ENCODE assay signal across 1 cellular context in the genomic region with DNA sequence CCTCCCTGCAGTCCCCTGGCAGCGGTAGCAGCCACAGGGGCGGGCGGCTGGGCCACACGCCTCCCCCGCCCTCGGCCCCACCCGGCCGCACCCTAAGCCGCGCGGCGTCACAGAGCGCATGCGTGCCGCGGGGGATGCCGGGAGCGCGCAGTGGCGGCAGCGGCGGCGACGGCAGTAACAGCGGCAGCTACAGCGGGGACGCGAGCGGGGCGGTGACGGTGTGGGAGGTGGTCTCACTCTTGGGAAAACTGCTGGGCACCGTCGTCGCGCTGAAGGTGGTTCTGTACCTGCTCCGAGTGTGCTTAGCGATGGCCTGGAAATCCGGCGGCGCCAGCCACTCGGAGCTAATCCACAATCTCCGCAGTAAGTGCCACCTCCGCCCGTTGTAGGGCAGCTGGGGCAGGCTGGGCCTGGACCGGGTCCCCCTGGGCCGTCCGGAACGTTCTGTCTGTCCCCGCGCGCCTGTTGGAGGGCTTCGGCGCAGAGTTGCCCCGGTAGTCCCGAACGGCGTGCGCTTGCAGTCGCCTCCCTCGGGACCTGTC.
TF ChIP-seq lines count a peak whose summit lies in the region.

Gene PCMT1 (plus strand): TSS at position 148 of the 542 bp plus-strand sequence. CDS start 161 bp downstream, at position 309.

TF ChIP-seq in HepG2, 621 proteins besides CTCF, POLR2A, EP300 and RAD21 (continued from another document and continues in another):
- TF ChIP-seq, protein P1, sequence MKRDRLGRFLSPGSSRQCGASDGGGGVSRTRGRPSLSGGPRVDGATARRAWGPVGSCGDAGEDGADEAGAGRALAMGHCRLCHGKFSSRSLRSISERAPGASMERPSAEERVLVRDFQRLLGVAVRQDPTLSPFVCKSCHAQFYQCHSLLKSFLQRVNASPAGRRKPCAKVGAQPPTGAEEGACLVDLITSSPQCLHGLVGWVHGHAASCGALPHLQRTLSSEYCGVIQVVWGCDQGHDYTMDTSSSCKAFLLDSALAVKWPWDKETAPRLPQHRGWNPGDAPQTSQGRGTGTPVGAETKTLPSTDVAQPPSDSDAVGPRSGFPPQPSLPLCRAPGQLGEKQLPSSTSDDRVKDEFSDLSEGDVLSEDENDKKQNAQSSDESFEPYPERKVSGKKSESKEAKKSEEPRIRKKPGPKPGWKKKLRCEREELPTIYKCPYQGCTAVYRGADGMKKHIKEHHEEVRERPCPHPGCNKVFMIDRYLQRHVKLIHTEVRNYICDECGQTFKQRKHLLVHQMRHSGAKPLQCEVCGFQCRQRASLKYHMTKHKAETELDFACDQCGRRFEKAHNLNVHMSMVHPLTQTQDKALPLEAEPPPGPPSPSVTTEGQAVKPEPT (CRISPR knock-in tag; IDR thresholded peaks at IDR 0.05; ENCODE audit: low read depth): no peak; the same call in 1 of the 2 replicates
- no peak for TF ChIP-seq ZNF614 (CRISPR knock-in tag; IDR thresholded peaks at IDR 0.05; ENCODE audit: borderline replicate concordance)
- peak; percentile 75; the same call in 1 of the 2 replicates for TF ChIP-seq CCDC6 (CRISPR knock-in tag; IDR thresholded peaks at IDR 0.05)
- peak; percentile 79; the same call in 1 of the 2 replicates for TF ChIP-seq ZBTB4 (CRISPR knock-in tag; IDR thresholded peaks at IDR 0.05; ENCODE audit: borderline replicate concordance)
- TF ChIP-seq ASH2L (IDR thresholded peaks at IDR 0.05; ENCODE audit: insufficient read length, low read depth, low read length): peak; percentile 88
- TF ChIP-seq, protein P2, sequence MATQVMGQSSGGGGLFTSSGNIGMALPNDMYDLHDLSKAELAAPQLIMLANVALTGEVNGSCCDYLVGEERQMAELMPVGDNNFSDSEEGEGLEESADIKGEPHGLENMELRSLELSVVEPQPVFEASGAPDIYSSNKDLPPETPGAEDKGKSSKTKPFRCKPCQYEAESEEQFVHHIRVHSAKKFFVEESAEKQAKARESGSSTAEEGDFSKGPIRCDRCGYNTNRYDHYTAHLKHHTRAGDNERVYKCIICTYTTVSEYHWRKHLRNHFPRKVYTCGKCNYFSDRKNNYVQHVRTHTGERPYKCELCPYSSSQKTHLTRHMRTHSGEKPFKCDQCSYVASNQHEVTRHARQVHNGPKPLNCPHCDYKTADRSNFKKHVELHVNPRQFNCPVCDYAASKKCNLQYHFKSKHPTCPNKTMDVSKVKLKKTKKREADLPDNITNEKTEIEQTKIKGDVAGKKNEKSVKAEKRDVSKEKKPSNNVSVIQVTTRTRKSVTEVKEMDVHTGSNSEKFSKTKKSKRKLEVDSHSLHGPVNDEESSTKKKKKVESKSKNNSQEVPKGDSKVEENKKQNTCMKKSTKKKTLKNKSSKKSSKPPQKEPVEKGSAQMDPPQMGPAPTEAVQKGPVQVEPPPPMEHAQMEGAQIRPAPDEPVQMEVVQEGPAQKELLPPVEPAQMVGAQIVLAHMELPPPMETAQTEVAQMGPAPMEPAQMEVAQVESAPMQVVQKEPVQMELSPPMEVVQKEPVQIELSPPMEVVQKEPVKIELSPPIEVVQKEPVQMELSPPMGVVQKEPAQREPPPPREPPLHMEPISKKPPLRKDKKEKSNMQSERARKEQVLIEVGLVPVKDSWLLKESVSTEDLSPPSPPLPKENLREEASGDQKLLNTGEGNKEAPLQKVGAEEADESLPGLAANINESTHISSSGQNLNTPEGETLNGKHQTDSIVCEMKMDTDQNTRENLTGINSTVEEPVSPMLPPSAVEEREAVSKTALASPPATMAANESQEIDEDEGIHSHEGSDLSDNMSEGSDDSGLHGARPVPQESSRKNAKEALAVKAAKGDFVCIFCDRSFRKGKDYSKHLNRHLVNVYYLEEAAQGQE (IDR thresholded peaks at IDR 0.05; ENCODE audit: borderline replicate concordance in 1 of 2, low read depth in 1 of 2, low read length in 2 of 2): 0 out of 4 replicates have a peak, but pooled peaks of 1 of the 2 experiments have one; percentile 9
- TF ChIP-seq ZNF296 (CRISPR knock-in tag; conservative IDR thresholded peaks at IDR 0.05): no peak
- no peak for TF ChIP-seq SRF (IDR thresholded peaks at IDR 0.05; ENCODE audit: low read depth, low read length)
- TF ChIP-seq, protein P3, sequence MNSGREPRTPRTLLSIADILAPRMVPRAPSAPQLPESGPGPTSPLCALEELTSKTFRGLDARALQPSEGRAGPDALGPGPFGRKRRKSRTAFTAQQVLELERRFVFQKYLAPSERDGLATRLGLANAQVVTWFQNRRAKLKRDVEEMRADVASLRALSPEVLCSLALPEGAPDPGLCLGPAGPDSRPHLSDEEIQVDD (CRISPR knock-in tag; IDR thresholded peaks at IDR 0.05; ENCODE audit: borderline replicate concordance): 0 out of 2 replicates have a peak, but pooled peaks have one; percentile 69
- TF ChIP-seq STAG1 (CRISPR knock-in tag; IDR thresholded peaks at IDR 0.05): no peak
- peak; percentile 74; the same call in 1 of the 2 replicates for TF ChIP-seq DNMT1 (CRISPR knock-in tag; IDR thresholded peaks at IDR 0.05)
- TF ChIP-seq ZNF790 (CRISPR knock-in tag; IDR thresholded peaks at IDR 0.05; ENCODE audit: borderline replicate concordance): no peak; the same call in 1 of the 2 replicates
- TF ChIP-seq ZNF7 (CRISPR knock-in tag; IDR thresholded peaks at IDR 0.05): no peak
- peak; percentile 69; the same call in 1 of the 2 replicates for TF ChIP-seq ZNF367 (CRISPR knock-in tag; IDR thresholded peaks at IDR 0.05; ENCODE audit: borderline replicate concordance)
- TF ChIP-seq ZNF768 (CRISPR knock-in tag; IDR thresholded peaks at IDR 0.05): no peak; the same call in 1 of the 2 replicates
- no peak for TF ChIP-seq JUNB (CRISPR knock-in tag; IDR thresholded peaks at IDR 0.05; ENCODE audit: borderline replicate concordance)
- no peak for TF ChIP-seq HNRNPLL (IDR thresholded peaks at IDR 0.05; ENCODE audit: low read depth, low read length, poor library complexity, severe bottlenecking)
- no peak; the same call in none of the 2 replicates for TF ChIP-seq ZFP90 (CRISPR knock-in tag; IDR thresholded peaks at IDR 0.05; ENCODE audit: borderline replicate concordance)
- no peak for TF ChIP-seq HNRNPH1 (optimal IDR thresholded peaks at IDR 0.05; ENCODE audit: low read depth, low read length)
- no peak for TF ChIP-seq ZNF326 (CRISPR knock-in tag; IDR thresholded peaks at IDR 0.05; ENCODE audit: borderline replicate concordance)
- TF ChIP-seq BCL3 (CRISPR knock-in tag; IDR thresholded peaks at IDR 0.05): peak; percentile 74
- TF ChIP-seq CHD4 (IDR thresholded peaks at IDR 0.05; ENCODE audit: borderline replicate concordance, low read length): no peak
- TF ChIP-seq ZNF572 (CRISPR knock-in tag; IDR thresholded peaks at IDR 0.05): 0 out of 2 replicates have a peak, but pooled peaks have one; percentile 67
- peak; percentile 56; the same call in 1 of the 2 replicates for TF ChIP-seq IRF2 (CRISPR knock-in tag; IDR thresholded peaks at IDR 0.05)
- peak; percentile 55; the same call in 1 of the 2 replicates for TF ChIP-seq REPIN1 (CRISPR knock-in tag; IDR thresholded peaks at IDR 0.05; ENCODE audit: borderline replicate concordance, low read depth)
- peak; percentile 12; the same call in 1 of the 2 replicates for TF ChIP-seq IKZF5 (CRISPR knock-in tag; IDR thresholded peaks at IDR 0.05)
- no peak for TF ChIP-seq NFE2L2 (IDR thresholded peaks at IDR 0.05; ENCODE audit: low read length)
- TF ChIP-seq, protein P4, sequence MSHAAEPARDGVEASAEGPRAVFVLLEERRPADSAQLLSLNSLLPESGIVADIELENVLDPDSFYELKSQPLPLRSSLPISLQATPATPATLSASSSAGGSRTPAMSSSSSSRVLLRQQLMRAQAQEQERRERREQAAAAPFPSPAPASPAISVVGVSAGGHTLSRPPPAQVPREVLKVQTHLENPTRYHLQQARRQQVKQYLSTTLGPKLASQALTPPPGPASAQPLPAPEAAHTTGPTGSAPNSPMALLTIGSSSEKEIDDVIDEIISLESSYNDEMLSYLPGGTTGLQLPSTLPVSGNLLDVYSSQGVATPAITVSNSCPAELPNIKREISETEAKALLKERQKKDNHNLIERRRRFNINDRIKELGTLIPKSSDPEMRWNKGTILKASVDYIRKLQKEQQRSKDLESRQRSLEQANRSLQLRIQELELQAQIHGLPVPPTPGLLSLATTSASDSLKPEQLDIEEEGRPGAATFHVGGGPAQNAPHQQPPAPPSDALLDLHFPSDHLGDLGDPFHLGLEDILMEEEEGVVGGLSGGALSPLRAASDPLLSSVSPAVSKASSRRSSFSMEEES (CRISPR knock-in tag; IDR thresholded peaks at IDR 0.05): no peak; the same call in 1 of the 2 replicates
- TF ChIP-seq MTF2 (CRISPR knock-in tag; IDR thresholded peaks at IDR 0.05; ENCODE audit: borderline replicate concordance): no peak
- TF ChIP-seq ZNF282 (IDR thresholded peaks at IDR 0.05; ENCODE audit: partially characterized antibody): no peak
- peak; percentile 77; the same call in 1 of the 2 replicates for TF ChIP-seq ATF7-NPFF (CRISPR knock-in tag; IDR thresholded peaks at IDR 0.05; ENCODE audit: low read depth)
- TF ChIP-seq ZNF24 (IDR thresholded peaks at IDR 0.05): no peak
- no peak for TF ChIP-seq NBN (conservative IDR thresholded peaks at IDR 0.05)
- TF ChIP-seq ATF4 (CRISPR knock-in tag; IDR thresholded peaks at IDR 0.05): no peak
- no peak for TF ChIP-seq SOX13 (IDR thresholded peaks at IDR 0.05)
- peak in 1 of 2 experiments; percentile 16; a peak in 2 of 4 replicates for TF ChIP-seq SOX13 (CRISPR knock-in tag; conservative IDR thresholded peaks at IDR 0.05 in 1 of 2, IDR thresholded peaks at IDR 0.05 in 1 of 2)
- no peak for TF ChIP-seq ZNF672 (CRISPR knock-in tag; IDR thresholded peaks at IDR 0.05)
- TF ChIP-seq ZNF543 (CRISPR knock-in tag; IDR thresholded peaks at IDR 0.05): peak; percentile 63; the same call in 1 of the 2 replicates
- peak; percentile 64; the same call in 1 of the 2 replicates for TF ChIP-seq KLF11 (CRISPR knock-in tag; IDR thresholded peaks at IDR 0.05)
- peak; percentile 94 for TF ChIP-seq ZNF781 (CRISPR knock-in tag; IDR thresholded peaks at IDR 0.05; ENCODE audit: borderline replicate concordance, not compliant biosample characterization)
- no peak for TF ChIP-seq RARG (CRISPR knock-in tag; IDR thresholded peaks at IDR 0.05; ENCODE audit: low read depth)
- no peak for TF ChIP-seq TEAD3 (CRISPR knock-in tag; optimal IDR thresholded peaks at IDR 0.05; ENCODE audit: borderline replicate concordance)
- no peak for TF ChIP-seq PAX8 (CRISPR knock-in tag; IDR thresholded peaks at IDR 0.05; ENCODE audit: borderline replicate concordance)
- TF ChIP-seq SUZ12 (IDR thresholded peaks at IDR 0.05; ENCODE audit: low read depth, low read length): peak; percentile 53; the same call in 1 of the 2 replicates
- peak; percentile 68; the same call in 1 of the 2 replicates for TF ChIP-seq EED (CRISPR knock-in tag; IDR thresholded peaks at IDR 0.05)
- TF ChIP-seq ZNF746 (CRISPR knock-in tag; IDR thresholded peaks at IDR 0.05): no peak
- no peak for TF ChIP-seq SMC3 (IDR thresholded peaks at IDR 0.05; ENCODE audit: low read length)
- TF ChIP-seq JUN (CRISPR knock-in tag; IDR thresholded peaks at IDR 0.05): no peak
- TF ChIP-seq ZNF879 (CRISPR knock-in tag; IDR thresholded peaks at IDR 0.05): no peak
- TF ChIP-seq NFIB (CRISPR knock-in tag; IDR thresholded peaks at IDR 0.05; ENCODE audit: borderline replicate concordance): no peak
- no peak for TF ChIP-seq RBM39 (IDR thresholded peaks at IDR 0.05; ENCODE audit: low read depth, low read length, poor library complexity, severe bottlenecking)
